In the genomic region with DNA sequence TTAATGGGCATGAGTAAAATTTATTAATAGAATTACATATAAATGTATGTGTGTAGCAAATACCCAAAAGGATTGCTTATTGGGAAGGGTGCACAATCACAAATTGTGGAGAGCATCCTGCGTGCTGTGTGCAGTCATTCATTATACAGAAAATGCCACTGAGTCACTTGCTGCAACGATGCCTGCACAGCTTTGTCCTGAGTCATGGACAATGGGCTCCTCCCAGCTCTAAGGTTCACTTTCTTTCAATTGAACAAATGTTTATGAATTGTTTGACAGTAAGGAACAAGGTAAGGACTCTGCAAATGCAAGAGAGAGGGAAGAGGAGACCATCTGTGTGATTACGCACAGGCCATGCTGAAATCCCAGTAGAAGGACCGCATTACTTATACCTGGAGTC, we compare ENCODE assay signal across 2 cellular contexts.
TF ChIP-seq lines count a peak whose summit lies in the region.

No MANE protein-coding gene starts in this region.

TF ChIP-seq in IMR-90, 13 proteins besides CTCF, POLR2A, EP300 and RAD21:
- TF ChIP-seq SMC3 (IDR thresholded peaks at IDR 0.05; ENCODE audit: low read depth, low read length) (no peak), FOS (IDR thresholded peaks at IDR 0.05; ENCODE audit: low read depth, low read length) (no peak), MAFK (IDR thresholded peaks at IDR 0.05; ENCODE audit: low read depth, low read length) (no peak), CEBPB (IDR thresholded peaks at IDR 0.05; ENCODE audit: low read depth, low read length) (no peak), MAZ (IDR thresholded peaks at IDR 0.05; ENCODE audit: borderline replicate concordance, low read depth, low read length) (no peak)
- TF ChIP-seq, protein P1, sequence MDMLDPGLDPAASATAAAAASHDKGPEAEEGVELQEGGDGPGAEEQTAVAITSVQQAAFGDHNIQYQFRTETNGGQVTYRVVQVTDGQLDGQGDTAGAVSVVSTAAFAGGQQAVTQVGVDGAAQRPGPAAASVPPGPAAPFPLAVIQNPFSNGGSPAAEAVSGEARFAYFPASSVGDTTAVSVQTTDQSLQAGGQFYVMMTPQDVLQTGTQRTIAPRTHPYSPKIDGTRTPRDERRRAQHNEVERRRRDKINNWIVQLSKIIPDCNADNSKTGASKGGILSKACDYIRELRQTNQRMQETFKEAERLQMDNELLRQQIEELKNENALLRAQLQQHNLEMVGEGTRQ (IDR thresholded peaks at IDR 0.05; ENCODE audit: low read depth, low read length) = no peak
- TF ChIP-seq, protein P2, sequence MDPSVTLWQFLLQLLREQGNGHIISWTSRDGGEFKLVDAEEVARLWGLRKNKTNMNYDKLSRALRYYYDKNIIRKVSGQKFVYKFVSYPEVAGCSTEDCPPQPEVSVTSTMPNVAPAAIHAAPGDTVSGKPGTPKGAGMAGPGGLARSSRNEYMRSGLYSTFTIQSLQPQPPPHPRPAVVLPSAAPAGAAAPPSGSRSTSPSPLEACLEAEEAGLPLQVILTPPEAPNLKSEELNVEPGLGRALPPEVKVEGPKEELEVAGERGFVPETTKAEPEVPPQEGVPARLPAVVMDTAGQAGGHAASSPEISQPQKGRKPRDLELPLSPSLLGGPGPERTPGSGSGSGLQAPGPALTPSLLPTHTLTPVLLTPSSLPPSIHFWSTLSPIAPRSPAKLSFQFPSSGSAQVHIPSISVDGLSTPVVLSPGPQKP (IDR thresholded peaks at IDR 0.05; ENCODE audit: borderline replicate concordance, low read depth, low read length) = no peak

TF ChIP-seq in GM12891, 5 proteins besides CTCF, POLR2A, EP300 and RAD21:
- TF ChIP-seq POLR2AphosphoS5 (IDR thresholded peaks at IDR 0.05; ENCODE audit: low read depth, low read length) (no peak), POU2F2 (IDR thresholded peaks at IDR 0.05; ENCODE audit: low read depth, low read length) (no peak), PAX5 (IDR thresholded peaks at IDR 0.05; ENCODE audit: insufficient read depth, low read length, severe bottlenecking) (no peak), SPI1 (IDR thresholded peaks at IDR 0.05; ENCODE audit: low read depth, low read length) (no peak), TAF1 (IDR thresholded peaks at IDR 0.05; ENCODE audit: low read depth, low read length) (no peak)
